In genomic region chr9:27475057-27475456, GRCh38 we compare ENCODE assay signal across 2 cellular contexts.
TF ChIP-seq lines count a peak whose summit lies in the region.

No MANE protein-coding gene starts in this region.

TF ChIP-seq in K562, 482 proteins besides CTCF, POLR2A, EP300 and RAD21:
- no peak for TF ChIP-seq ETV6 (IDR thresholded peaks at IDR 0.05; ENCODE audit: borderline replicate concordance in 1 of 2, low read depth in 2 of 2, low read length in 1 of 2)
- no peak for TF ChIP-seq ETV6 (CRISPR knock-in tag; IDR thresholded peaks at IDR 0.05; ENCODE audit: borderline replicate concordance)
- TF ChIP-seq BHLHE40 (IDR thresholded peaks at IDR 0.05; ENCODE audit: low read length): no peak
- TF ChIP-seq CAMTA2 (CRISPR knock-in tag; conservative IDR thresholded peaks at IDR 0.05): no peak
- TF ChIP-seq SMARCB1 (IDR thresholded peaks at IDR 0.05; ENCODE audit: insufficient read length, low read depth): no peak
- no peak for TF ChIP-seq CBX1 (IDR thresholded peaks at IDR 0.05; ENCODE audit: low read depth)
- TF ChIP-seq PTRF (tag; IDR thresholded peaks at IDR 0.05): no peak
- no peak for TF ChIP-seq FOXA1 (IDR thresholded peaks at IDR 0.05; ENCODE audit: borderline replicate concordance)
- no peak for TF ChIP-seq RFX1 (IDR thresholded peaks at IDR 0.05)
- no peak for TF ChIP-seq ZNF507 (tag; conservative IDR thresholded peaks at IDR 0.05)
- TF ChIP-seq TCFL5 (CRISPR knock-in tag; conservative IDR thresholded peaks at IDR 0.05): no peak
- no peak for TF ChIP-seq KLF10 (CRISPR knock-in tag; IDR thresholded peaks at IDR 0.05)
- TF ChIP-seq ZNF699 (CRISPR knock-in tag; IDR thresholded peaks at IDR 0.05; ENCODE audit: insufficient replicate concordance): no peak
- TF ChIP-seq KLF16 (IDR thresholded peaks at IDR 0.05): no peak
- no peak for TF ChIP-seq RB1 (IDR thresholded peaks at IDR 0.05; ENCODE audit: low read depth)

TF ChIP-seq in HepG2, 621 proteins besides CTCF, POLR2A, EP300 and RAD21:
- TF ChIP-seq ZFP37 (CRISPR knock-in tag; IDR thresholded peaks at IDR 0.05; ENCODE audit: borderline replicate concordance) (no peak), ZNF816 (CRISPR knock-in tag; IDR thresholded peaks at IDR 0.05; ENCODE audit: borderline replicate concordance) (no peak), ZNF790 (CRISPR knock-in tag; IDR thresholded peaks at IDR 0.05; ENCODE audit: borderline replicate concordance) (no peak), SRF (IDR thresholded peaks at IDR 0.05; ENCODE audit: low read depth, low read length) (no peak), ZNF891 (CRISPR knock-in tag; IDR thresholded peaks at IDR 0.05) (no peak), BORCS8-MEF2B (CRISPR knock-in tag; IDR thresholded peaks at IDR 0.05) (no peak), ZNF543 (CRISPR knock-in tag; IDR thresholded peaks at IDR 0.05) (no peak), ZNF761 (CRISPR knock-in tag; conservative IDR thresholded peaks at IDR 0.05) (no peak), ZFP82 (CRISPR knock-in tag; IDR thresholded peaks at IDR 0.05; ENCODE audit: borderline replicate concordance) (no peak), NAIF1 (CRISPR knock-in tag; IDR thresholded peaks at IDR 0.05; ENCODE audit: borderline replicate concordance) (no peak)
